1 cellular context compared by ENCODE assay signal in genomic region chr13:51815848-51816247, GRCh38.
A peak's percentile ranks its signal among the peaks of the same experiment; 100 is the strongest.
TF ChIP-seq lines count a peak whose summit lies in the region.

No MANE protein-coding gene starts in this region.

TF ChIP-seq in K562, 482 proteins besides CTCF, POLR2A, EP300 and RAD21:
- TF ChIP-seq ATF7 (IDR thresholded peaks at IDR 0.05) (no peak), ZBTB33 (CRISPR knock-in tag; IDR thresholded peaks at IDR 0.05) (peak; percentile 70; the same call in 1 of the 2 replicates)
TF ChIP-seq in K562: peak in this region for 1.
